Comparison of ENCODE assay signal across 17 cellular contexts in the genomic region with DNA sequence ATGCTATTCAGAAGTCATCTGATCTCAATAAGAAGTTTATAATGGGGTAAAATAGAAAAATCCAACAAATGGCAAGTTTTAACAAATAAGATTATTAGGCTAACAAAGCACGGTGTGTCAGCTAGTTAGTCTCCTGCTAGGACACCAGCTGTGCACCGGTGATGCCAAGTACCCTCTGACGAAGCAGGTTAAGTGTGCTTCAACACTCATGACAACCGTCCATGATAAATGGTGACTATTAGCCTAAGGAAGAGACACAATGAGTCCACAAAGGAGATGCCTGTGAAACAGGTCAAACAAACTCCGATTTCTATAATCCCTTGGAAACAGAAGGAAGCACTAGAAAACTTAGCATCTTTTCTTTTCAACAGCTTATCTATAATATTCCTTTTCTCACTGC. TPM values are rescaled to one million over a fixed set of nuclear protein-coding genes. Genes with fewer than 3 reads are reported as not detected.
DNase-seq lines count a peak whose midpoint lies in the region; FAIRE-seq and TF ChIP-seq lines count a peak whose summit lies in the region.
"Had no signal": no experiment of that assay in that cellular context is flagged by ENCODE, and none has a peak within 500 bp of the region (broad histone marks: within the 10 kb centered on the region; RNA-seq: fewer than 3 reads in every experiment).

No MANE protein-coding gene starts in this region.

- TF ChIP-seq POLR2A in GM12892 (IDR thresholded peaks at IDR 0.05; ENCODE audit: low read depth, low read length), result no peak

- H3K4me3 ChIP-seq in dorsolateral prefrontal cortex, result no peak overlapping the region
- H3K4me3 ChIP-seq: adrenal gland, HAP-1, pancreas, tibial nerve had no signal

- DNase-seq in GM12892 (ENCODE audit: insufficient read length) (no peak), NCI-H146 treated with DMSO at 0.1 percent for 48 hours (lab: John Stamatoyannopoulos, UW; ENCODE audit: unreplicated experiment) (peak; percentile 79), NCI-H510A (lab: John Stamatoyannopoulos, UW) (peak; percentile 73), cerebellum (ENCODE audit: low spot score) (peak; percentile 28), dorsolateral prefrontal cortex (no peak), D341Med (ENCODE audit: low spot score) (no peak), NCI-H226 (no peak)
- DNase-seq: activated CD8-positive, alpha-beta memory T cell treated with anti-CD3 and anti-CD28 coated beads, Interleukin-2, amount 50 U/mL, for 48 hours; activated gamma-delta T cell treated with Interleukin-2 at 50 U/mL for 16 hours; adrenal gland; CD8-positive, alpha-beta memory T cell; pancreas; stimulated activated naive CD4-positive, alpha-beta T cell; T-cell had no signal

- intact Hi-C loops in dorsolateral prefrontal cortex (cut with DNase I), result no loop called here

- TF ChIP-seq CTCF in dorsolateral prefrontal cortex (IDR thresholded peaks at IDR 0.05 in 54 of 56, conservative IDR thresholded peaks at IDR 0.05 in 2 of 56; ENCODE audit: low read depth in 1 of 56, partially characterized antibody in 56 of 56), result no peak

- H3K27me3 ChIP-seq in dorsolateral prefrontal cortex, result no peaks in the 10 kb centered on the region
- H3K27me3 ChIP-seq: adrenal gland, pancreas, tibial nerve had no signal

- H3K27ac ChIP-seq in dorsolateral prefrontal cortex, result no peak overlapping the region
- H3K27ac ChIP-seq: adrenal gland, pancreas, tibial nerve had no signal

- peak; percentile 30 for FAIRE-seq in GM12892 (lab: Jason Lieb, UNC)
- FAIRE-seq: pancreas had no signal

RNA-seq across cellular contexts. Expression of gene ATP13A3, which starts 36.5 kb away (rescaled TPM):
- 54.8 TPM for polyA plus RNA-seq in GM12892 (2012; ENCODE audit: missing spikeins)
- total RNA-seq in cerebellum, result 143 TPM
- total RNA-seq in dorsolateral prefrontal cortex, result 10 to 100 TPM; 47.4 to 93.2 (median 65.7) TPM

RNA-seq across cellular contexts. Expression of gene GP5, which starts 51.3 kb away (rescaled TPM):
- polyA plus RNA-seq in GM12892 (2012; ENCODE audit: missing spikeins), result not detected
- 0.09 TPM for total RNA-seq in cerebellum
- total RNA-seq in dorsolateral prefrontal cortex, result under 1 TPM in 66 of 120 experiments, not detected in 54; 0.10 to 0.52 (median 0.19) TPM
- total RNA-seq: Right ventricle myocardium inferior, tibial nerve had no signal
- polyA plus RNA-seq: adrenal gland had no signal

Comparison
In these comparisons a context has a peak if more than half of its experiments do, and no peak if none do; other contexts are left out.
1. DNase-seq: peak in NCI-H146 treated with DMSO at 0.1 percent for 48 hours (single experiment), NCI-H510A (single experiment) and cerebellum (single experiment); none in GM12892 (single experiment), dorsolateral prefrontal cortex (0 of 10), D341Med (single experiment) and NCI-H226 (single experiment).